Comparison of ENCODE assay signal across 23 cellular contexts in genomic region chr12:54270345-54270744, GRCh38. TPM values are rescaled to one million over a fixed set of nuclear protein-coding genes. Genes with fewer than 3 reads are reported as not detected.
DNase-seq lines count a peak whose midpoint lies in the region; ATAC-seq and FAIRE-seq lines count a peak whose summit lies in the region.
"Had no signal": no experiment of that assay in that cellular context is flagged by ENCODE, and none has a peak within 500 bp of the region (broad histone marks: within the 10 kb centered on the region; RNA-seq: fewer than 3 reads in every experiment).

No MANE protein-coding gene starts in this region.

- no peak for DNase-seq in activated CD4-positive, CD25-positive, alpha-beta regulatory T cell treated with anti-CD3 and anti-CD28 coated beads, Interleukin-2, amount 50 U/mL, for 72 hours
- no peak for DNase-seq in stimulated activated naive CD8-positive, alpha-beta T cell treated with anti-CD3 and anti-CD28 coated beads, Interleukin-15, Interleukin-2, amounts not matched to agents 100 U/mL and 50 U/mL, for 24 hours
- DNase-seq in central memory CD8-positive, alpha-beta T cell (ENCODE audit: low spot score in 2 of 2): no peak
- DNase-seq in small intestine (no peak), DMS79 treated with DMSO at 0.1 percent for 48 hours (lab: John Stamatoyannopoulos, UW) (no peak)
- DNase-seq: activated effector memory CD4-positive, alpha-beta T cell treated with Interleukin-2 at 50 U/mL for 16 hours; effector CD8-positive, alpha-beta T cell; erythroblast; KG1; kidney; MG63; NCI-H2029; NCI-H526 had no signal

- H3K36me3 ChIP-seq in small intestine (ENCODE audit: control insufficient read depth in 2 of 2, insufficient read depth in 2 of 2, low read length in 2 of 2): peaks cover 0 to 2% of the 10 kb centered on the region in 2 donors
- H3K36me3 ChIP-seq: breast epithelium, right atrium auricular region had no signal

- no peaks in the 10 kb centered on the region for H3K9me3 ChIP-seq in small intestine (ENCODE audit: control insufficient read depth, low read depth)
- H3K9me3 ChIP-seq: breast epithelium, MG63, right atrium auricular region had no signal

- H3K4me1 ChIP-seq in small intestine (ENCODE audit: control insufficient read depth in 2 of 2, insufficient read depth in 1 of 2, low read depth in 1 of 2, low read length in 1 of 2): no peaks in the 10 kb centered on the region
- H3K4me1 ChIP-seq: breast epithelium, right atrium auricular region had no signal

- H3K4me1 Mint-ChIP-seq in stimulated activated naive CD8-positive, alpha-beta T cell treated with anti-CD3 and anti-CD28 coated beads, Interleukin-15, Interleukin-2, amounts not matched to agents 100 ng/mL and 50 ng/mL, for 24 hours (ENCODE audit: low read depth): peaks cover 48% of the 10 kb centered on the region
- no peaks in the 10 kb centered on the region for H3K4me1 Mint-ChIP-seq in central memory CD8-positive, alpha-beta T cell

- H3K27me3 ChIP-seq in small intestine (ENCODE audit: control insufficient read depth in 2 of 2, insufficient read depth in 2 of 2, low read length in 2 of 2): no peaks in the 10 kb centered on the region
- H3K27me3 ChIP-seq: breast epithelium, MG63, right atrium auricular region had no signal

- H3K9me3 Mint-ChIP-seq in stimulated activated naive CD8-positive, alpha-beta T cell treated with anti-CD3 and anti-CD28 coated beads, Interleukin-15, Interleukin-2, amounts not matched to agents 100 ng/mL and 50 ng/mL, for 24 hours: no peaks in the 10 kb centered on the region
- no peaks in the 10 kb centered on the region for H3K9me3 Mint-ChIP-seq in central memory CD8-positive, alpha-beta T cell

- no peak overlapping the region for H3K27ac ChIP-seq in small intestine (ENCODE audit: low read depth in 1 of 2, low read length in 1 of 2)
- H3K27ac ChIP-seq: 22Rv1, breast epithelium, parathyroid adenoma, right atrium auricular region had no signal

- H3K36me3 Mint-ChIP-seq in stimulated activated naive CD8-positive, alpha-beta T cell treated with anti-CD3 and anti-CD28 coated beads, Interleukin-15, Interleukin-2, amounts not matched to agents 100 ng/mL and 50 ng/mL, for 24 hours (ENCODE audit: low read depth): peaks cover 46% of the 10 kb centered on the region
- peaks cover 8% of the 10 kb centered on the region for H3K36me3 Mint-ChIP-seq in central memory CD8-positive, alpha-beta T cell (ENCODE audit: insufficient read depth)

- peak overlapping the region; percentile 69 for H3K27ac Mint-ChIP-seq in stimulated activated naive CD8-positive, alpha-beta T cell treated with anti-CD3 and anti-CD28 coated beads, Interleukin-15, Interleukin-2, amounts not matched to agents 100 ng/mL and 50 ng/mL, for 24 hours
- peak overlapping the region; percentile 65 for H3K27ac Mint-ChIP-seq in central memory CD8-positive, alpha-beta T cell (ENCODE audit: low read depth)

- WGBS in small intestine, 3 donors: 84 to 91% (median 90%) methylated on average over 2 of the region's 2 CpGs

- no peaks in the 10 kb centered on the region for H3K27me3 Mint-ChIP-seq in stimulated activated naive CD8-positive, alpha-beta T cell treated with anti-CD3 and anti-CD28 coated beads, Interleukin-15, Interleukin-2, amounts not matched to agents 100 ng/mL and 50 ng/mL, for 24 hours
- H3K27me3 Mint-ChIP-seq in central memory CD8-positive, alpha-beta T cell: no peaks in the 10 kb centered on the region

- FAIRE-seq in small intestine (lab: Jason Lieb, UNC): no peak
- FAIRE-seq: colon, GM12891, kidney had no signal

- no peak overlapping the region for H3K4me3 Mint-ChIP-seq in stimulated activated naive CD8-positive, alpha-beta T cell treated with anti-CD3 and anti-CD28 coated beads, Interleukin-15, Interleukin-2, amounts not matched to agents 100 ng/mL and 50 ng/mL, for 24 hours
- H3K4me3 Mint-ChIP-seq in central memory CD8-positive, alpha-beta T cell: no peak overlapping the region

- peak; percentile 73 to 76 for ATAC-seq in activated CD4-positive, CD25-positive, alpha-beta regulatory T cell treated with anti-CD3 and anti-CD28 coated beads, Interleukin-2, amount 50 U/mL, for 24 hours
- no peak for ATAC-seq in stimulated activated naive CD8-positive, alpha-beta T cell treated with anti-CD3 and anti-CD28 coated beads, Interleukin-15, Interleukin-2, amounts not matched to agents 100 U/mL and 50 U/mL, for 24 hours
- ATAC-seq in central memory CD8-positive, alpha-beta T cell (replicated peaks; ENCODE audit: extremely low read depth, poor library complexity, severe bottlenecking): no peak
- ATAC-seq in GM18861 (IDR thresholded peaks at IDR 0.05; ENCODE audit: unreplicated experiment): no peak

- no peak overlapping the region for H3K4me3 ChIP-seq in small intestine (ENCODE audit: low read depth in 1 of 2, low read length in 2 of 2)
- H3K4me3 ChIP-seq: breast epithelium, MG63, right atrium auricular region had no signal

RNA-seq across cellular contexts. Expression of gene CBX5, which starts 9.6 kb away (rescaled TPM):
- 10 to 100 TPM in 1 of 3 donors, 1 to 10 TPM in 2; 2.7 to 13.5 (median 3.1) TPM for polyA plus RNA-seq in small intestine

RNA-seq across cellular contexts. Expression of gene HNRNPA1, which starts 10.2 kb away (rescaled TPM):
- 1,000 to 10,000 TPM in 1 of 3 donors, 100 to 1,000 TPM in 2; 408 to 1,666 (median 728) TPM for polyA plus RNA-seq in small intestine

RNA-seq across cellular contexts. Expression of gene NFE2, which starts 30.5 kb away (rescaled TPM):
- under 1 TPM in 1 of 3 donors, not detected in 2; 0.07 TPM for polyA plus RNA-seq in small intestine
- polyA plus RNA-seq: neural cell had no signal

RNA-seq across cellular contexts. Expression of gene COPZ1, which starts 54.6 kb away (rescaled TPM):
- 100 to 1,000 TPM; 114 to 140 (median 136) TPM for polyA plus RNA-seq in small intestine

Comparison
In these comparisons a context has a peak if more than half of its experiments do, and no peak if none do; other contexts are left out.
1. ATAC-seq: peak in activated CD4-positive, CD25-positive, alpha-beta regulatory T cell treated with anti-CD3 and anti-CD28 coated beads, Interleukin-2, amount 50 U/mL, for 24 hours (2 of 2); none in stimulated activated naive CD8-positive, alpha-beta T cell treated with anti-CD3 and anti-CD28 coated beads, Interleukin-15, Interleukin-2, amounts not matched to agents 100 U/mL and 50 U/mL, for 24 hours (single experiment), central memory CD8-positive, alpha-beta T cell (single experiment) and GM18861 (single experiment).